Comparison of ENCODE assay signal across 16 cellular contexts in the genomic region with DNA sequence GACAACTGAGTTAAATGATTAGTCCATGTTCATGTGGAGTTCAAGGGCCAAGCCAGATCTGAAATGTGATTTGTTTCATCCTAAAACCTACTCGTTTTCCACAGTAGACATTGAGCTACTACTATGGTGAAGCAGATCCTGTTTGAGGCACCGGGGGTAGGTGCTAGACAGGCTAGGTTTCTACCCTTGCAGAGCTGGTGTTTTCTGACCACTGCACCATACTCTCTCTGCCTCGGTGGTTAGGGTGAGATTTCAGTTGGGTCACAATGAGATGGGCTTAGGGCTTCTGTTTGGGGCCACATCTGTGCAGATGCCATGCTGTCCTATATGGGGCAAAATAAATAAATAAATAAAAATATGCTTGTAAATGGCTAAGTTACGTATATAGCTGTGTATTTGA.
"Had no signal": no experiment of that assay in that cellular context is flagged by ENCODE, and none has a peak within 500 bp of the region (broad histone marks: within the 10 kb centered on the region; RNA-seq: fewer than 3 reads in every experiment).

No MANE protein-coding gene starts in this region.

- H3K27ac ChIP-seq: epithelial cell of prostate, esophagus muscularis mucosa, sigmoid colon, skin epidermis, tibial artery, upper lobe of left lung, uterus had no signal

- ATAC-seq: gastroesophageal sphincter had no signal

- H3K27me3 Mint-ChIP-seq: naive B cell had no signal

- H3K27me3 ChIP-seq: esophagus muscularis mucosa, gastroesophageal sphincter, sigmoid colon, tibial artery, upper lobe of left lung, uterus had no signal

- H3K36me3 ChIP-seq: sigmoid colon, uterus had no signal

- H3K4me3 ChIP-seq: esophagus muscularis mucosa, gastroesophageal sphincter, sigmoid colon, skin epidermis, tibial artery, upper lobe of left lung, uterus had no signal

- H3K9me3 Mint-ChIP-seq: naive B cell, neural crest cell had no signal

- H3K9me3 ChIP-seq: esophagus muscularis mucosa, gastroesophageal sphincter, sigmoid colon, tibial artery, upper lobe of left lung, uterus had no signal

- H3K4me3 Mint-ChIP-seq: neural crest cell had no signal

- H3K4me1 Mint-ChIP-seq: neural crest cell had no signal

- DNase-seq: effector memory CD4-positive, alpha-beta T cell; mesendoderm; naive B cell; posterior cingulate gyrus; sigmoid colon; stimulated activated CD4-positive, alpha-beta T cell treated with anti-CD3 and anti-CD28 coated beads, Interleukin-2, amount 100 ng/mL, for 24 hours; stimulated activated CD4-positive, alpha-beta T cell treated with anti-CD3 and anti-CD28 coated beads, Interleukin-4, amount 100 ng/mL, for 4 hours; stimulated activated naive CD4-positive, alpha-beta T cell; tibial artery; upper lobe of left lung; uterus had no signal

- H3K4me1 ChIP-seq: sigmoid colon had no signal
